In the genomic region with DNA sequence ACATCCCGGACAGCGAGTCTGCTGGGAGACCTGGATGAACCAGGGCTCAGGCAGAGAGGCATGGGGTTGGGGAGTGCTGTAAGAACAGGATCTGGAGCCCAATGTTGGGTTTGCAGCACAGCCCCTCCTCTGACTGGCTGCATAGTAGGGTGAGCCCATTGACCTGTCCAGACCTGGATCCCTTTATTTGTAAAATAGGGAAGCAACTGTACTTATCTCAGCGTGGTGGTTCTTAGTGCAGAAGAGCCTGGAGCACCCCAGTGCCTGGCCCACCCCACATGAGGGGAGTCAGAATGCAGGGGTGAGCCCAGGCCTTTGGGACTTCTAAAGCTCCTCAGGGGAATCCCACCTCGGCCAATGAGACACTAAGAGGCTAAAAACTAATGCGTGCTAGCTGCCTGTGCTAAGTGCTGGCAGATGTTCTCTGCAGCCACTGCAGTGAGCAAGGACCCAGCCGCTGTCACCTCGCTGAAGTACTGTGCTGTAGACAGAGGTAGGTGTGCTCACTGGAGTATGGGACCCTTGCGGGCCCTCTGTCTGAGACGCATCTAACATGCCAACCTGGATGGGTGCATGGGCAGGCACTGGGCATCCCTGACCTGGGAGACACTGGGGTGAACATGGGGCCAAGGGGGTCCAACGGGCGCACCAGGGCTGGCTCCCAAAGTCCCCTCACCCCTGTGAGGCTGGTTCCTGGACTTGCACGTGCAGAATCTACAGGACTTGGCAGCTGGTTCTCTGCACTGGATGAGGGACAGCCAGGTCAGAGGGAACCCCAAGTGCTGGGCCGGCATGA, we compare ENCODE assay signal across 1 cellular context.
TF ChIP-seq lines count a peak whose summit lies in the region.

No MANE protein-coding gene starts in this region.

TF ChIP-seq in IMR-90, 13 proteins besides CTCF, POLR2A, EP300 and RAD21 (continued from another document):
- TF ChIP-seq, protein P1, sequence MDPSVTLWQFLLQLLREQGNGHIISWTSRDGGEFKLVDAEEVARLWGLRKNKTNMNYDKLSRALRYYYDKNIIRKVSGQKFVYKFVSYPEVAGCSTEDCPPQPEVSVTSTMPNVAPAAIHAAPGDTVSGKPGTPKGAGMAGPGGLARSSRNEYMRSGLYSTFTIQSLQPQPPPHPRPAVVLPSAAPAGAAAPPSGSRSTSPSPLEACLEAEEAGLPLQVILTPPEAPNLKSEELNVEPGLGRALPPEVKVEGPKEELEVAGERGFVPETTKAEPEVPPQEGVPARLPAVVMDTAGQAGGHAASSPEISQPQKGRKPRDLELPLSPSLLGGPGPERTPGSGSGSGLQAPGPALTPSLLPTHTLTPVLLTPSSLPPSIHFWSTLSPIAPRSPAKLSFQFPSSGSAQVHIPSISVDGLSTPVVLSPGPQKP (IDR thresholded peaks at IDR 0.05; ENCODE audit: borderline replicate concordance, low read depth, low read length), result no peak
- TF ChIP-seq CEBPB (IDR thresholded peaks at IDR 0.05; ENCODE audit: low read depth, low read length), result no peak
- TF ChIP-seq FOS (IDR thresholded peaks at IDR 0.05; ENCODE audit: low read depth, low read length), result no peak
- TF ChIP-seq, protein P2, sequence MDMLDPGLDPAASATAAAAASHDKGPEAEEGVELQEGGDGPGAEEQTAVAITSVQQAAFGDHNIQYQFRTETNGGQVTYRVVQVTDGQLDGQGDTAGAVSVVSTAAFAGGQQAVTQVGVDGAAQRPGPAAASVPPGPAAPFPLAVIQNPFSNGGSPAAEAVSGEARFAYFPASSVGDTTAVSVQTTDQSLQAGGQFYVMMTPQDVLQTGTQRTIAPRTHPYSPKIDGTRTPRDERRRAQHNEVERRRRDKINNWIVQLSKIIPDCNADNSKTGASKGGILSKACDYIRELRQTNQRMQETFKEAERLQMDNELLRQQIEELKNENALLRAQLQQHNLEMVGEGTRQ (IDR thresholded peaks at IDR 0.05; ENCODE audit: low read depth, low read length), result no peak
- no peak for TF ChIP-seq MAZ (IDR thresholded peaks at IDR 0.05; ENCODE audit: borderline replicate concordance, low read depth, low read length)
- no peak for TF ChIP-seq RCOR1 (IDR thresholded peaks at IDR 0.05; ENCODE audit: insufficient replicate concordance, low read length)
- no peak for TF ChIP-seq MXI1 (IDR thresholded peaks at IDR 0.05; ENCODE audit: borderline replicate concordance, low read depth, low read length)
- no peak for TF ChIP-seq RFX5 (IDR thresholded peaks at IDR 0.05; ENCODE audit: low read depth, low read length)
- no peak for TF ChIP-seq MAFK (IDR thresholded peaks at IDR 0.05; ENCODE audit: low read depth, low read length)
- TF ChIP-seq SMC3 (IDR thresholded peaks at IDR 0.05; ENCODE audit: low read depth, low read length), result no peak
